In genomic region chr11:91794146-91794545, GRCh38 we compare ENCODE assay signal across 25 cellular contexts.
"Had no signal": no experiment of that assay in that cellular context is flagged by ENCODE, and none has a peak within 500 bp of the region (broad histone marks: within the 10 kb centered on the region; RNA-seq: fewer than 3 reads in every experiment).

No MANE protein-coding gene starts in this region.

- H3K27ac Mint-ChIP-seq: mesothelial cell of epicardium; naive thymus-derived CD4-positive, alpha-beta T cell; neural progenitor cell; progenitor cell of endocrine pancreas; stimulated activated effector memory CD8-positive, alpha-beta T cell treated with anti-CD3 and anti-CD28 coated beads, Interleukin-12 subunit alpha, Interleukin-12 subunit beta, amount 100 ng/mL, for 72 hours had no signal

- H3K4me3 Mint-ChIP-seq: mesothelial cell of epicardium; naive thymus-derived CD4-positive, alpha-beta T cell; nephron; neural progenitor cell; stimulated activated effector memory CD8-positive, alpha-beta T cell treated with anti-CD3 and anti-CD28 coated beads, Interleukin-12 subunit alpha, Interleukin-12 subunit beta, amount 100 ng/mL, for 72 hours had no signal

- H3K9me3 ChIP-seq: gastrocnemius medialis, lower lobe of right lung, mucosa of descending colon, right lobe of liver, transverse colon had no signal

- H3K4me2 ChIP-seq: neural progenitor cell, smooth muscle cell had no signal

- H3K4me3 ChIP-seq: dorsolateral prefrontal cortex, gastrocnemius medialis, lower lobe of right lung, mucosa of descending colon, neural progenitor cell, right lobe of liver, smooth muscle cell, transverse colon had no signal

- H3K27me3 ChIP-seq: dorsolateral prefrontal cortex, gastrocnemius medialis, neural progenitor cell, right lobe of liver, transverse colon had no signal

- H3K9me3 Mint-ChIP-seq: mesothelial cell of epicardium, nephron, neural progenitor cell had no signal

- H3K36me3 ChIP-seq: gastrocnemius medialis, lower lobe of right lung, neural progenitor cell, right lobe of liver, transverse colon had no signal

- H3K27ac ChIP-seq: dorsolateral prefrontal cortex, epithelial cell of prostate, gastrocnemius medialis, lower lobe of right lung, neural progenitor cell, parathyroid adenoma, right lobe of liver, transverse colon had no signal

- ATAC-seq: esophagus mucosa; gastrocnemius medialis; left ventricle myocardium superior; lower lobe of right lung; mucosa of descending colon; naive thymus-derived CD4-positive, alpha-beta T cell; stimulated activated effector memory CD8-positive, alpha-beta T cell treated with anti-CD3 and anti-CD28 coated beads, Interleukin-12 subunit alpha, Interleukin-12 subunit beta, amount 100 ng/mL, for 72 hours had no signal

- H3K27me3 Mint-ChIP-seq: naive thymus-derived CD4-positive, alpha-beta T cell had no signal

- H2AFZ ChIP-seq: neural progenitor cell, parathyroid adenoma had no signal

- H3K4me1 Mint-ChIP-seq: stimulated activated effector memory CD8-positive, alpha-beta T cell treated with anti-CD3 and anti-CD28 coated beads, Interleukin-12 subunit alpha, Interleukin-12 subunit beta, amount 100 ng/mL, for 72 hours had no signal

- DNase-seq: dorsolateral prefrontal cortex; effector CD4-positive, alpha-beta T cell; foreskin fibroblast; gastrocnemius medialis; head of caudate nucleus; left ventricle myocardium superior; lower lobe of right lung; mucosa of descending colon; naive thymus-derived CD4-positive, alpha-beta T cell; right lobe of liver; stimulated activated CD4-positive, alpha-beta T cell treated with anti-CD3 and anti-CD28 coated beads, Interleukin-12 subunit alpha, Interleukin-12 subunit beta, amount 100 ng/mL, for 4 hours; stimulated activated CD4-positive, alpha-beta T cell treated with anti-CD3 and anti-CD28 coated beads, Interleukin-1b, Interleukin-23, amount 100 ng/mL, for 48 hours; stimulated activated CD4-positive, alpha-beta T cell treated with anti-CD3 and anti-CD28 coated beads, Interleukin-4, amount 100 ng/mL, for 1 hour; stimulated activated naive CD4-positive, alpha-beta T cell treated with Interleukin-2 at 50 U/mL for 16 hours; substantia nigra; transverse colon had no signal

- H3K9ac ChIP-seq: neural progenitor cell, parathyroid adenoma had no signal

- H3K4me1 ChIP-seq: gastrocnemius medialis, lower lobe of right lung, parathyroid adenoma, transverse colon had no signal

- H3K36me3 Mint-ChIP-seq: mesothelial cell of epicardium; neural progenitor cell; stimulated activated effector memory CD8-positive, alpha-beta T cell treated with anti-CD3 and anti-CD28 coated beads, Interleukin-12 subunit alpha, Interleukin-12 subunit beta, amount 100 ng/mL, for 72 hours had no signal
